In genomic region chr15:77060560-77060959, GRCh38 we compare ENCODE assay signal across 12 cellular contexts. TPM values are rescaled to one million over a fixed set of nuclear protein-coding genes. Genes with fewer than 3 reads are reported as not detected.
DNase-seq lines count a peak whose midpoint lies in the region; ATAC-seq, FAIRE-seq and TF ChIP-seq lines count a peak whose summit lies in the region.
"Had no signal": no experiment of that assay in that cellular context is flagged by ENCODE, and none has a peak within 500 bp of the region (broad histone marks: within the 10 kb centered on the region; RNA-seq: fewer than 3 reads in every experiment).

No MANE protein-coding gene starts in this region.

- no peak overlapping the region for H3K18ac ChIP-seq in IMR-90 (ENCODE audit: low read depth, low read length)

- H3K4me2 ChIP-seq in IMR-90 (ENCODE audit: low read depth, low read length) = 0 out of 2 replicates have a peak overlapping the region, but pooled peaks have one; percentile 38

- H3K9me3 Mint-ChIP-seq in brain = no peaks in the 10 kb centered on the region
- H3K9me3 Mint-ChIP-seq in T-cell = no peaks in the 10 kb centered on the region

- H4K20me1 ChIP-seq in IMR-90 (ENCODE audit: insufficient read depth, low read length) = peaks cover 41% of the 10 kb centered on the region

- POLR2A ChIA-PET in IMR-90 (lab: Charles Lee; ENCODE audit: unreplicated experiment) (no interaction called here), T-cell (lab: Charles Lee) (interaction anchor here (0.6 to 1.2 kb wide), 2 partner anchors 10 to 58 kb away, joined by 3 read pairs; partner anchors contain the start of gene TSPAN3 (in 1 of the 2))

- no peak overlapping the region for H2BK120ac ChIP-seq in IMR-90 (ENCODE audit: low read depth, low read length)

- H4K5ac ChIP-seq in IMR-90 (ENCODE audit: low read depth, low read length) = no peak overlapping the region

- no TSS peak for BruUV-seq in IMR-90 (replicated peaks; lab: Mats Ljungman, UMichigan)

- H3K9ac ChIP-seq in IMR-90 (ENCODE audit: low read depth, low read length) (no peak overlapping the region), subcutaneous abdominal adipose tissue (ENCODE audit: low read length in 5 of 5) (peak overlapping the region in 3 of 5 donors; percentile 2 to 85 (median 35))

- H2BK20ac ChIP-seq in IMR-90 (ENCODE audit: low read depth, low read length) = no peak overlapping the region

- DNase-seq in IMR-90 = peak; percentile 64
- DNase-seq in right atrium auricular region (ENCODE audit: low spot score) = no peak
- DNase-seq in activated CD4-positive, alpha-beta T cell treated with anti-CD3 and anti-CD28 coated beads, Interleukin-2, amount 50 U/mL, for 4 hours = no peak
- no peak for DNase-seq in D721Med (ENCODE audit: insufficient read length, low spot score)
- no peak for DNase-seq in T-cell
- DNase-seq: activated CD4-positive, CD25-positive, alpha-beta regulatory T cell treated with anti-CD3 and anti-CD28 coated beads, Interleukin-2, amount 50 U/mL, for 72 hours; activated gamma-delta T cell had no signal

- FAIRE-seq in D721Med (lab: Jason Lieb, UNC) = no peak
- FAIRE-seq: endometrium, keratinocyte had no signal

- H3K36me3 Mint-ChIP-seq in brain (peaks cover 14% of the 10 kb centered on the region), T-cell (no peaks in the 10 kb centered on the region)

- no peak for TF ChIP-seq RAD21 in IMR-90 (IDR thresholded peaks at IDR 0.05; ENCODE audit: low read length)

- H2AFZ ChIP-seq in IMR-90 (replicated peaks; ENCODE audit: low read length, poor library complexity) = no peak overlapping the region

- H3K27me3 Mint-ChIP-seq in brain (no peaks in the 10 kb centered on the region), T-cell (no peaks in the 10 kb centered on the region)

- H4K91ac ChIP-seq in IMR-90 (ENCODE audit: insufficient read depth, low read depth, low read length) = no peak overlapping the region

- no peak overlapping the region for H4K8ac ChIP-seq in IMR-90 (ENCODE audit: low read depth in 2 of 2, low read length in 2 of 2)

- H2BK15ac ChIP-seq in IMR-90 (ENCODE audit: low read depth, low read length) = no peak overlapping the region

- H3K4me1 Mint-ChIP-seq in brain = peaks cover 94% of the 10 kb centered on the region
- peaks cover 16 to 43% (median 32%) of the 10 kb centered on the region in 3 donors for H3K4me1 Mint-ChIP-seq in T-cell

- no peak for TF ChIP-seq CTCF in IMR-90 (conservative IDR thresholded peaks at IDR 0.05; ENCODE audit: low read depth, low read length)
- TF ChIP-seq CTCF in brain (conservative IDR thresholded peaks at IDR 0.05) = no peak
- no peak for TF ChIP-seq CTCF in right atrium auricular region (IDR thresholded peaks at IDR 0.05)
- no peak for TF ChIP-seq CTCF in D721Med (IDR thresholded peaks at IDR 0.05; ENCODE audit: insufficient read depth, missing control alignments)

- H3K27ac Mint-ChIP-seq in brain (peak overlapping the region; percentile 4 to 93 (median 89)), T-cell (peak overlapping the region in 1 of 2 donors; percentile 16)

- ATAC-seq in IMR-90 (ENCODE audit: low read depth) (peak; percentile 77; the same call in 1 of the 2 replicates), HG02588 (IDR thresholded peaks at IDR 0.05; ENCODE audit: unreplicated experiment) (no peak), T-cell (replicated peaks in 1 of 4) (no peak)

- H3K4me1 ChIP-seq in IMR-90 (ENCODE audit: control insufficient read depth, insufficient read depth, low read length) (peaks cover 14% of the 10 kb centered on the region), right atrium auricular region (peaks cover 0 to 45% of the 10 kb centered on the region in 2 donors), subcutaneous abdominal adipose tissue (ENCODE audit: control insufficient read depth in 5 of 5, insufficient read depth in 5 of 5, low read length in 5 of 5) (peaks cover 5 to 83% (median 67%) of the 10 kb centered on the region in 5 donors)

- no peak overlapping the region for H3K23ac ChIP-seq in IMR-90 (ENCODE audit: low read depth, low read length)

- H3K27ac ChIP-seq in IMR-90 (ENCODE audit: insufficient read depth, low read length) = no peak overlapping the region
- H3K27ac ChIP-seq in right atrium auricular region = peak overlapping the region; percentile 40 to 41
- H3K27ac ChIP-seq in subcutaneous abdominal adipose tissue (ENCODE audit: low read depth, low read length) = peak overlapping the region; percentile 99

- no peak overlapping the region for H2BK5ac ChIP-seq in IMR-90 (ENCODE audit: low read depth, low read length, poor library complexity, severe bottlenecking)

- H3K4ac ChIP-seq in IMR-90 (ENCODE audit: low read depth, low read length) = no peak overlapping the region

- H3K4me3 ChIP-seq in IMR-90 (ENCODE audit: insufficient read depth, low read depth, low read length) (no peak overlapping the region), right atrium auricular region (no peak overlapping the region), subcutaneous abdominal adipose tissue (ENCODE audit: low read depth in 1 of 5, low read length in 5 of 5) (peak overlapping the region in 1 of 5 donors; percentile 22)

- H3K9me3 ChIP-seq in IMR-90 (ENCODE audit: control insufficient read depth, insufficient read depth, low read length) (no peaks in the 10 kb centered on the region), right atrium auricular region (no peaks in the 10 kb centered on the region), subcutaneous abdominal adipose tissue (ENCODE audit: control insufficient read depth in 5 of 5, low read length in 5 of 5) (no peaks in the 10 kb centered on the region)

- intact Hi-C loops in IMR-90 (cut with micrococcal nuclease) = no loop called here

- in situ Hi-C loops in IMR-90 (cut with MboI; ENCODE audit: low sequenced_read_pairs) = no loop called here

- H2AK5ac ChIP-seq in IMR-90 (ENCODE audit: low read depth, low read length) = no peak overlapping the region

- dilution Hi-C loops in IMR-90 (cut with HindIII; ENCODE audit: low sequenced_read_pairs, unreplicated experiment) = no loop called here

- TF ChIP-seq POLR2A in IMR-90 (IDR thresholded peaks at IDR 0.05; ENCODE audit: low read depth, low read length) = no peak

- H3K79me1 ChIP-seq in IMR-90 (ENCODE audit: low read depth in 1 of 2, low read length in 2 of 2) = peaks cover 22 to 72% of the 10 kb centered on the region in 2 experiments

- CTCF ChIA-PET in IMR-90 (lab: Yijun Ruan, JAX) = interaction anchor here (0.9 to 1.2 kb wide), 2 partner anchors 15 to 26 kb away, joined by 3 read pairs; no protein-coding TSS in a partner anchor
- CTCF ChIA-PET in T-cell (lab: Charles Lee) = interaction anchor here in 1 of 2 donors (0.6 to 1.5 kb wide), 3 partner anchors 9 to 58 kb away, joined by 3 read pairs; no protein-coding TSS in a partner anchor

- no peak overlapping the region for H2AK9ac ChIP-seq in IMR-90 (replicated peaks; ENCODE audit: low read depth, low read length, poor library complexity)

- H3K36me3 ChIP-seq in IMR-90 (ENCODE audit: control insufficient read depth, insufficient read depth, low read length) (0 out of 2 replicates have a peak, but pooled peaks cover 2% of the 10 kb centered on the region), right atrium auricular region (no peaks in the 10 kb centered on the region), subcutaneous abdominal adipose tissue (ENCODE audit: control insufficient read depth in 5 of 5, insufficient read depth in 5 of 5, low read length in 5 of 5) (peaks cover 0 to under 1% (median 0%) of the 10 kb centered on the region in 5 donors)

- H3K9me1 ChIP-seq in IMR-90 (ENCODE audit: insufficient read depth, low read length) = peaks cover 17% of the 10 kb centered on the region

- H3K4me3 Mint-ChIP-seq in brain (peak overlapping the region; percentile 16 to 70 (median 68)), T-cell (no peak overlapping the region)

- H3K14ac ChIP-seq in IMR-90 (replicated peaks; ENCODE audit: low read depth, low read length) = no peak overlapping the region

- no peak overlapping the region for H3K56ac ChIP-seq in IMR-90 (ENCODE audit: extremely low read depth, insufficient read depth, low read length)

- H3K27me3 ChIP-seq in IMR-90 (ENCODE audit: control insufficient read depth, insufficient read depth, low read length) = no peaks in the 10 kb centered on the region
- no peaks in the 10 kb centered on the region for H3K27me3 ChIP-seq in right atrium auricular region
- no peaks in the 10 kb centered on the region for H3K27me3 ChIP-seq in subcutaneous abdominal adipose tissue (ENCODE audit: control insufficient read depth in 5 of 5, insufficient read depth in 4 of 5, low read length in 5 of 5)

TF ChIP-seq in IMR-90, 13 proteins besides CTCF, POLR2A, EP300 and RAD21:
- TF ChIP-seq MAFK (IDR thresholded peaks at IDR 0.05; ENCODE audit: low read depth, low read length) (no peak), MAZ (IDR thresholded peaks at IDR 0.05; ENCODE audit: borderline replicate concordance, low read depth, low read length) (peak; percentile 30; the same call in 1 of the 2 replicates)

RNA-seq across cellular contexts. Expression of gene TSPAN3, which starts 10.3 kb away (rescaled TPM):
- total RNA-seq in IMR-90 (2012; rRNA removed) (255 and 295 TPM in 2 replicates), right atrium auricular region (100 to 1,000 TPM; 191 to 361 TPM), T-cell (10 to 100 TPM; 12.7 to 26.3 (median 25.0) TPM)
- polyA plus RNA-seq in IMR-90 (2012; rRNA removed) (221 and 270 TPM in 2 replicates), brain (ENCODE audit: insufficient read depth, low read depth, low replicate concordance) (206 TPM)
- polyA plus RNA-seq in IMR-90 (2012; cell fraction: cytosol; rRNA removed) = 200 and 257 TPM in 2 replicates
- polyA plus RNA-seq in IMR-90 (2012; cell fraction: nucleus; rRNA removed; ENCODE audit: low replicate concordance) = 60.8 and 158 TPM in 2 replicates

Comparison
In these comparisons a context has a peak if more than half of its experiments do, and no peak if none do; other contexts are left out.
1. H3K4me3 Mint-ChIP-seq: peak in brain (5 of 5); none in T-cell (0 of 3).